In genomic region chr12:12482959-12483358, GRCh38 we compare ENCODE assay signal across 1 cellular context.
TF ChIP-seq lines count a peak whose summit lies in the region.

No MANE protein-coding gene starts in this region.

TF ChIP-seq in GM12878, 131 proteins besides CTCF, POLR2A, EP300 and RAD21 (continued from another document and continues in another):
- no peak for TF ChIP-seq IRF3 (IDR thresholded peaks at IDR 0.05)
- no peak for TF ChIP-seq MAX (IDR thresholded peaks at IDR 0.05; ENCODE audit: low read depth, low read length)
- TF ChIP-seq KDM1A (IDR thresholded peaks at IDR 0.05; ENCODE audit: borderline replicate concordance) = no peak
- TF ChIP-seq IRF5 (IDR thresholded peaks at IDR 0.05; ENCODE audit: borderline replicate concordance) = no peak
- no peak for TF ChIP-seq NRF1 (conservative IDR thresholded peaks at IDR 0.05; ENCODE audit: low read depth, low read length)
- TF ChIP-seq IKZF1 (conservative IDR thresholded peaks at IDR 0.05) = peak; percentile 83
- TF ChIP-seq SIX5 (IDR thresholded peaks at IDR 0.05; ENCODE audit: low read depth, low read length, severe bottlenecking) = no peak
- peak; percentile 59; the same call in 1 of the 2 replicates for TF ChIP-seq ZNF217 (IDR thresholded peaks at IDR 0.05)
- peak; percentile 79 for TF ChIP-seq ATF7 (IDR thresholded peaks at IDR 0.05; ENCODE audit: low read depth)
- no peak for TF ChIP-seq CHD1 (IDR thresholded peaks at IDR 0.05; ENCODE audit: low read depth, low read length)
- TF ChIP-seq ELK1 (IDR thresholded peaks at IDR 0.05; ENCODE audit: low read depth, low read length) = no peak
- no peak for TF ChIP-seq ZBTB11 (CRISPR knock-in tag; IDR thresholded peaks at IDR 0.05)
- no peak for TF ChIP-seq ZNF384 (IDR thresholded peaks at IDR 0.05; ENCODE audit: borderline replicate concordance, low read depth, low read length)
- no peak for TF ChIP-seq USF2 (IDR thresholded peaks at IDR 0.05; ENCODE audit: borderline replicate concordance, low read depth, low read length)
- no peak for TF ChIP-seq LARP7 (IDR thresholded peaks at IDR 0.05)
- no peak for TF ChIP-seq TCF7 (IDR thresholded peaks at IDR 0.05; ENCODE audit: borderline replicate concordance)
- TF ChIP-seq SREBF2 (IDR thresholded peaks at IDR 0.05; ENCODE audit: low read length) = no peak
- no peak for TF ChIP-seq CBFB (IDR thresholded peaks at IDR 0.05; ENCODE audit: low read depth)
- 0 out of 2 replicates have a peak, but pooled peaks have one; percentile 29 for TF ChIP-seq YY1 (IDR thresholded peaks at IDR 0.05; ENCODE audit: low read depth, low read length)
- no peak for TF ChIP-seq STAT1 (conservative IDR thresholded peaks at IDR 0.05)
- no peak for TF ChIP-seq PAX5 (IDR thresholded peaks at IDR 0.05; ENCODE audit: borderline replicate concordance, low read depth, low read length)
- no peak for TF ChIP-seq SP1 (IDR thresholded peaks at IDR 0.05; ENCODE audit: low read depth, low read length)
- TF ChIP-seq GABPA (IDR thresholded peaks at IDR 0.05; ENCODE audit: low read depth) = no peak
- no peak for TF ChIP-seq EZH2 (IDR thresholded peaks at IDR 0.05; ENCODE audit: borderline replicate concordance, control insufficient read depth, low read depth, low read length)
- TF ChIP-seq E4F1 (IDR thresholded peaks at IDR 0.05; ENCODE audit: borderline replicate concordance, partially characterized antibody) = no peak
- TF ChIP-seq ZNF207 (IDR thresholded peaks at IDR 0.05; ENCODE audit: borderline replicate concordance) = peak; percentile 46; the same call in 1 of the 2 replicates
- TF ChIP-seq ZNF274 (IDR thresholded peaks at IDR 0.05; ENCODE audit: insufficient read depth, insufficient read length) = no peak
- no peak for TF ChIP-seq FOXK2 (IDR thresholded peaks at IDR 0.05)
- TF ChIP-seq MYC (IDR thresholded peaks at IDR 0.05; ENCODE audit: insufficient read depth, insufficient read length, insufficient replicate concordance, low read length, severe bottlenecking) = no peak
- no peak for TF ChIP-seq BRCA1 (IDR thresholded peaks at IDR 0.05; ENCODE audit: low read depth, low read length)
- TF ChIP-seq POU2F2 (IDR thresholded peaks at IDR 0.05; ENCODE audit: borderline replicate concordance, low read depth, low read length) = no peak
- no peak for TF ChIP-seq SRF (IDR thresholded peaks at IDR 0.05; ENCODE audit: low read depth in 2 of 2, low read length in 2 of 2)
- TF ChIP-seq BACH1 (IDR thresholded peaks at IDR 0.05; ENCODE audit: borderline replicate concordance) = no peak; the same call in 1 of the 2 replicates
- TF ChIP-seq WRNIP1 (IDR thresholded peaks at IDR 0.05; ENCODE audit: borderline replicate concordance, low read depth, low read length) = no peak
- no peak for TF ChIP-seq SPI1 (IDR thresholded peaks at IDR 0.05; ENCODE audit: borderline replicate concordance, insufficient read depth, low read depth, low read length)
- peak; percentile 82 for TF ChIP-seq MLLT1 (IDR thresholded peaks at IDR 0.05)
- no peak for TF ChIP-seq CEBPZ (IDR thresholded peaks at IDR 0.05; ENCODE audit: low read depth, low read length)
- no peak for TF ChIP-seq ETV6 (conservative IDR thresholded peaks at IDR 0.05 in 1 of 2, IDR thresholded peaks at IDR 0.05 in 1 of 2; ENCODE audit: borderline replicate concordance in 1 of 2, low read depth in 1 of 2)
- TF ChIP-seq SIN3A (IDR thresholded peaks at IDR 0.05; ENCODE audit: low read depth, low read length) = no peak
- TF ChIP-seq ZNF24 (IDR thresholded peaks at IDR 0.05) = peak; percentile 50; the same call in 1 of the 2 replicates
- no peak for TF ChIP-seq FOS (IDR thresholded peaks at IDR 0.05; ENCODE audit: borderline replicate concordance, extremely low read depth, insufficient read length)
- TF ChIP-seq PRDM15 (CRISPR knock-in tag; IDR thresholded peaks at IDR 0.05) = no peak
- TF ChIP-seq BCL11A (IDR thresholded peaks at IDR 0.05; ENCODE audit: low read depth, low read length) = no peak
